ENCODE assay signal across 19 cellular contexts in genomic region chr15:35596261-35596660, GRCh38. TPM values are rescaled to one million over a fixed set of nuclear protein-coding genes. Genes with fewer than 3 reads are reported as not detected.
DNase-seq lines count a peak whose midpoint lies in the region; ATAC-seq, FAIRE-seq and TF ChIP-seq lines count a peak whose summit lies in the region.
"Had no signal": no experiment of that assay in that cellular context is flagged by ENCODE, and none has a peak within 500 bp of the region (broad histone marks: within the 10 kb centered on the region; RNA-seq: fewer than 3 reads in every experiment).

No MANE protein-coding gene starts in this region.

- FAIRE-seq in H54 (lab: Jason Lieb, UNC) = peak; percentile 53
- FAIRE-seq in RCC 7860 (lab: Jason Lieb, UNC) = no peak
- FAIRE-seq: G401.6, GM12891, GM19239 had no signal

- no peaks in the 10 kb centered on the region for H3K36me3 ChIP-seq in adipocyte (ENCODE audit: control insufficient read depth, insufficient read depth, low read length, severe bottlenecking)

- no peaks in the 10 kb centered on the region for H3K27me3 ChIP-seq in adipocyte (replicated peaks; ENCODE audit: control insufficient read depth, insufficient read depth, low read length)

- ATAC-seq in GM18498 (IDR thresholded peaks at IDR 0.05; ENCODE audit: unreplicated experiment) (no peak), HG02588 (IDR thresholded peaks at IDR 0.05; ENCODE audit: unreplicated experiment) (no peak)
- ATAC-seq: HCT116 had no signal

- H3K36me3 Mint-ChIP-seq in mesothelial cell of epicardium = peaks cover 7% of the 10 kb centered on the region

- no peaks in the 10 kb centered on the region for H3K4me1 ChIP-seq in adipocyte (ENCODE audit: control insufficient read depth, insufficient read depth, low read length)

- no peak overlapping the region for H3K4me3 Mint-ChIP-seq in mesothelial cell of epicardium
- H3K4me3 Mint-ChIP-seq: B cell; CD4-positive, alpha-beta T cell had no signal

- no peaks in the 10 kb centered on the region for H3K9me3 ChIP-seq in adipocyte (ENCODE audit: control insufficient read depth, low read length)

- H3K4me1 Mint-ChIP-seq in mesothelial cell of epicardium = no peaks in the 10 kb centered on the region
- H3K4me1 Mint-ChIP-seq: B cell had no signal

- no peak for TF ChIP-seq POLR2A in H54 (IDR thresholded peaks at IDR 0.05; ENCODE audit: low read depth, low read length)

- peaks cover 30% of the 10 kb centered on the region for H3K9me3 Mint-ChIP-seq in mesothelial cell of epicardium

- H3K27me3 Mint-ChIP-seq in mesothelial cell of epicardium (ENCODE audit: low read depth) = no peaks in the 10 kb centered on the region

- DNase-seq in AG08395 (ENCODE audit: low spot score) = peak; percentile 26
- no peak for DNase-seq in H54 (ENCODE audit: insufficient read length, low spot score)
- DNase-seq in adipocyte (ENCODE audit: low read depth) = peak; percentile 18
- peak; percentile 9 for DNase-seq in fibroblast of the aortic adventitia (ENCODE audit: low read depth)
- DNase-seq in mesothelial cell of epicardium (ENCODE audit: low spot score in 2 of 2, unreplicated experiment in 2 of 2) = no peak
- DNase-seq in RCC 7860 (ENCODE audit: low spot score) = no peak
- DNase-seq: C1 segment of cervical spinal cord; Calu3; CD4-positive, alpha-beta T cell; DMS 273 treated with DMSO at 0.1 percent for 48 hours; DMS79; EL had no signal

- no peak for TF ChIP-seq CTCF in fibroblast of the aortic adventitia (IDR thresholded peaks at IDR 0.05; ENCODE audit: insufficient read depth, low read length)
- TF ChIP-seq CTCF in mesothelial cell of epicardium (IDR thresholded peaks at IDR 0.05; ENCODE audit: unreplicated experiment) = no peak

- no peak overlapping the region for H3K9ac ChIP-seq in adipocyte (ENCODE audit: low read length)

- no peak overlapping the region for H3K27ac Mint-ChIP-seq in mesothelial cell of epicardium
- H3K27ac Mint-ChIP-seq: B cell; CD4-positive, alpha-beta T cell had no signal

- H3K4me3 ChIP-seq in adipocyte (ENCODE audit: low read length) (no peak overlapping the region), fibroblast of the aortic adventitia (ENCODE audit: low read depth, low read length) (no peak overlapping the region)

RNA-seq across cellular contexts. Expression of gene DPH6, which starts 50.3 kb away (rescaled TPM):
- 23.3 and 51.3 TPM in 2 replicates for total RNA-seq in fibroblast of the aortic adventitia (ENCODE audit: low replicate concordance)
- total RNA-seq in mesothelial cell of epicardium = 17.0 to 20.6 TPM (median 17.0 TPM) in 3 replicates

Comparison
In these comparisons a context has a peak if more than half of its experiments do, and no peak if none do; other contexts are left out.
1. DNase-seq: peak in AG08395 (single experiment), adipocyte (single experiment) and fibroblast of the aortic adventitia (single experiment); none in H54 (single experiment), mesothelial cell of epicardium (0 of 2) and RCC 7860 (single experiment).